ENCODE assay signal across 9 cellular contexts in genomic region chr17:66964083-66964771, GRCh38. TPM values are rescaled to one million over a fixed set of nuclear protein-coding genes. Genes with fewer than 3 reads are reported as not detected.
A peak's percentile ranks its signal among the peaks of the same experiment; 100 is the strongest.
DNase-seq lines count a peak whose midpoint lies in the region; ATAC-seq and TF ChIP-seq lines count a peak whose summit lies in the region.
"Had no signal": no experiment of that assay in that cellular context is flagged by ENCODE, and none has a peak within 500 bp of the region (broad histone marks: within the 10 kb centered on the region; RNA-seq: fewer than 3 reads in every experiment).

Gene CACNG4 (plus strand): TSS chr17:66964707. CDS start chr17:66964912, 205 bp downstream.

- H3K79me2 ChIP-seq in DOHH2 (ENCODE audit: control insufficient read depth, low read length) = no peaks in the 10 kb centered on the region

- no peak for TF ChIP-seq CTCF in DOHH2 (IDR thresholded peaks at IDR 0.05; ENCODE audit: low read depth, low read length, poor library complexity, severe bottlenecking)
- TF ChIP-seq CTCF in endodermal cell (conservative IDR thresholded peaks at IDR 0.05) = no peak
- TF ChIP-seq CTCF in ovary (IDR thresholded peaks at IDR 0.05) = no peak
- TF ChIP-seq CTCF in GM13977 (IDR thresholded peaks at IDR 0.05; ENCODE audit: extremely low read depth, insufficient read depth, missing control alignments) = no peak

- H3K9me3 ChIP-seq in DOHH2 (ENCODE audit: control insufficient read depth, insufficient read depth, low read length) (no peaks in the 10 kb centered on the region), endodermal cell (ENCODE audit: control insufficient read depth, low read length) (no peaks in the 10 kb centered on the region), ovary (no peaks in the 10 kb centered on the region)

- no peak within 1 kb of the TSS for H3K27ac Mint-ChIP-seq in endodermal cell

- no peaks in the 10 kb centered on the region for H3K9me3 Mint-ChIP-seq in endodermal cell

- H3K9me2 ChIP-seq in DOHH2 (replicated peaks; ENCODE audit: control insufficient read depth, low read length) = no peaks in the 10 kb centered on the region

- no peak for TF ChIP-seq EP300 in ovary (IDR thresholded peaks at IDR 0.05)

- no peak for ATAC-seq in HG03139 (IDR thresholded peaks at IDR 0.05; ENCODE audit: unreplicated experiment)
- no peak for ATAC-seq in HG03439 (IDR thresholded peaks at IDR 0.05; ENCODE audit: unreplicated experiment)
- ATAC-seq: K562 had no signal

- H3K4me3 Mint-ChIP-seq in endodermal cell = peak within 1 kb of the TSS; percentile 59

- H3K27me3 ChIP-seq in DOHH2 (ENCODE audit: control insufficient read depth, low read length) = peaks cover 45% of the 10 kb centered on the region
- peaks cover 81% of the 10 kb centered on the region for H3K27me3 ChIP-seq in endodermal cell (ENCODE audit: control insufficient read depth, insufficient read depth, low read length, poor library complexity, severe bottlenecking)
- no peaks in the 10 kb centered on the region for H3K27me3 ChIP-seq in ovary

- H3K4me3 ChIP-seq in DOHH2 (ENCODE audit: low read length) = peak within 1 kb of the TSS; percentile 27
- H3K4me3 ChIP-seq in endodermal cell (ENCODE audit: low read length) = peak within 1 kb of the TSS; percentile 71
- peak within 1 kb of the TSS; percentile 26 for H3K4me3 ChIP-seq in ovary
- H3K4me3 ChIP-seq: K562 had no signal

- TF ChIP-seq POLR2A in ovary (IDR thresholded peaks at IDR 0.05) = no peak

- H3K4me1 ChIP-seq in DOHH2 (ENCODE audit: control insufficient read depth, low read length) (peaks cover 10% of the 10 kb centered on the region), endodermal cell (ENCODE audit: control insufficient read depth, insufficient read depth, low read length) (no peaks in the 10 kb centered on the region), ovary (ENCODE audit: insufficient read depth) (peaks cover 1% of the 10 kb centered on the region)

- H3K36me3 ChIP-seq in DOHH2 (ENCODE audit: control insufficient read depth, low read length) (no peaks in the 10 kb centered on the region), endodermal cell (ENCODE audit: control insufficient read depth, insufficient read depth, low read length) (no peaks in the 10 kb centered on the region), ovary (no peaks in the 10 kb centered on the region)

- DNase-seq in NCI-H345 (lab: John Stamatoyannopoulos, UW) (peak; percentile 66), endodermal cell (peak; percentile 84), ovary (no peak), NCI-H2107 treated with DMSO at 0.1 percent for 48 hours (lab: John Stamatoyannopoulos, UW; ENCODE audit: unreplicated experiment) (no peak), GM13977 (ENCODE audit: low spot score) (no peak)

- peaks cover 10% of the 10 kb centered on the region for H3K4me1 Mint-ChIP-seq in endodermal cell

- no peak within 1 kb of the TSS for H3K27ac ChIP-seq in DOHH2 (ENCODE audit: low read depth, low read length)
- peak within 1 kb of the TSS; percentile 93 for H3K27ac ChIP-seq in endodermal cell (ENCODE audit: low read depth, low read length)
- H3K27ac ChIP-seq in ovary = no peak within 1 kb of the TSS

- no peak within 1 kb of the TSS for H3K9ac ChIP-seq in endodermal cell (ENCODE audit: extremely low read depth, low read length, poor library complexity, severe bottlenecking)

- no peaks in the 10 kb centered on the region for H3F3A ChIP-seq in DOHH2 (ENCODE audit: control insufficient read depth, insufficient read depth)

- no peaks in the 10 kb centered on the region for H4K20me1 ChIP-seq in DOHH2 (ENCODE audit: control insufficient read depth, insufficient read depth, low read depth, low read length)

- H3K4me2 ChIP-seq in DOHH2 (ENCODE audit: low read length) = peak within 1 kb of the TSS; percentile 64

- WGBS in endodermal cell (ENCODE audit: insufficient coverage in 1 of 2, insufficient read length in 1 of 2), 2 experiments = 4 to 50% methylated on average over 1 to 60 of the region's 68 CpGs
- WGBS in ovary, 3 donors = 1 to 8% (median 4%) methylated on average over 7 to 64 of the region's 68 CpGs

- peaks cover 82% of the 10 kb centered on the region for H3K27me3 Mint-ChIP-seq in endodermal cell (ENCODE audit: insufficient read depth)

- in situ Hi-C loops in GM13977 (cut with MboI; ENCODE audit: low pct_unique_long_range_greater_than_20kb, low sequenced_read_pairs, unreplicated experiment) = no loop called here

- intact Hi-C loops in ovary (cut with DNase I) = no loop called here

- no peaks in the 10 kb centered on the region for H3K36me3 Mint-ChIP-seq in endodermal cell (ENCODE audit: low read depth)

RNA-seq across cellular contexts. Expression of gene CACNG4, which starts in this region (rescaled TPM):
- total RNA-seq in endodermal cell (1 to 10 TPM in 1 of 2 donors, under 1 TPM in 1; 0.22 to 1.3 TPM), ovary (1 to 10 TPM in 1 of 7 donors, under 1 TPM in 4, not detected in 2; 0.15 to 4.9 (median 0.22) TPM)
- 40.5 TPM for polyA plus RNA-seq in endodermal cell (2013, experiment 1 of 2)
- 38.6 TPM for polyA plus RNA-seq in endodermal cell (2013, experiment 2 of 2)
- polyA plus RNA-seq in ovary = under 1 TPM; 0.02 to 0.22 TPM
- polyA plus RNA-seq: K562 had no signal

Comparison
In these comparisons a context has a peak if more than half of its experiments do, and no peak if none do; other contexts are left out.
1. DNase-seq: peak in NCI-H345 (single experiment) and endodermal cell (single experiment); none in ovary (0 of 5), NCI-H2107 treated with DMSO at 0.1 percent for 48 hours (single experiment) and GM13977 (single experiment).
2. Peak in every context shown above with its lines, with median percentiles within 50 percentile points of each other: H3K4me3 ChIP-seq.